2 cellular contexts compared by ENCODE assay signal in the genomic region with DNA sequence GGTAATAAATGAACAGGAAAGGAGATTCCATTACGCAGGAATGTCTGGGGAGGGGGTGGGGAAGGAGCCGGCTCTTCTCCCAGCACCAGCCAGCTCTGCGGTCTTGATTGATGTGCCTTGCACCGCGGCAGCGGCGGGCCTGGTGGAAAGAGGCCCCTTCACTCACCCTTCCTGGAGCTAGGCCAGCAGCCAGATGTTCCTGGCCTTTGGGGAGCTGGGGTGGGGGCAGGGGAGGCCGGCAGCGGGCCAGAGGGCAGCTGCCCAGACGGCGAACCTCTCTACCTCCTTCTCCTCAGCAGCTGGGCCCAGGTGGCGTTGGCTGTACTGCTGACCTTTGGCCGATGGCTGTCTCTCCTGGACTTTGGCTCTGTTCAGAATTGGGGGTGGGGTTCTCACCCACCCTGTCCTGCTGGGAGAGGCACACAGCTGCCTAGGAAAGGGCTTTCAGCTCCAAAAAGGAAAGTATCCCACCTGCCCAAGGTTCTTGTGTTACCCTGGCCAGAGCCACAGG.
TF ChIP-seq lines count a peak whose summit lies in the region.

No MANE protein-coding gene starts in this region.

TF ChIP-seq in GM23338, 12 proteins besides CTCF, POLR2A, EP300 and RAD21 (continued from another document and continues in another):
- TF ChIP-seq STAT1 (IDR thresholded peaks at IDR 0.05; ENCODE audit: unreplicated experiment) (no peak), POLR2AphosphoS5 (IDR thresholded peaks at IDR 0.05; ENCODE audit: low read depth) (no peak), EZH2phosphoT487 (IDR thresholded peaks at IDR 0.05; ENCODE audit: unreplicated experiment) (no peak), NANOG (IDR thresholded peaks at IDR 0.05; ENCODE audit: borderline replicate concordance) (no peak), ZNF114 (CRISPR knock-in tag; IDR thresholded peaks at IDR 0.05) (no peak), ZNF331 (CRISPR knock-in tag; IDR thresholded peaks at IDR 0.05; ENCODE audit: low read depth) (no peak)
- TF ChIP-seq, protein P1, sequence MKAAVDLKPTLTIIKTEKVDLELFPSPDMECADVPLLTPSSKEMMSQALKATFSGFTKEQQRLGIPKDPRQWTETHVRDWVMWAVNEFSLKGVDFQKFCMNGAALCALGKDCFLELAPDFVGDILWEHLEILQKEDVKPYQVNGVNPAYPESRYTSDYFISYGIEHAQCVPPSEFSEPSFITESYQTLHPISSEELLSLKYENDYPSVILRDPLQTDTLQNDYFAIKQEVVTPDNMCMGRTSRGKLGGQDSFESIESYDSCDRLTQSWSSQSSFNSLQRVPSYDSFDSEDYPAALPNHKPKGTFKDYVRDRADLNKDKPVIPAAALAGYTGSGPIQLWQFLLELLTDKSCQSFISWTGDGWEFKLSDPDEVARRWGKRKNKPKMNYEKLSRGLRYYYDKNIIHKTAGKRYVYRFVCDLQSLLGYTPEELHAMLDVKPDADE (IDR thresholded peaks at IDR 0.05) = no peak
- TF ChIP-seq, protein P2, sequence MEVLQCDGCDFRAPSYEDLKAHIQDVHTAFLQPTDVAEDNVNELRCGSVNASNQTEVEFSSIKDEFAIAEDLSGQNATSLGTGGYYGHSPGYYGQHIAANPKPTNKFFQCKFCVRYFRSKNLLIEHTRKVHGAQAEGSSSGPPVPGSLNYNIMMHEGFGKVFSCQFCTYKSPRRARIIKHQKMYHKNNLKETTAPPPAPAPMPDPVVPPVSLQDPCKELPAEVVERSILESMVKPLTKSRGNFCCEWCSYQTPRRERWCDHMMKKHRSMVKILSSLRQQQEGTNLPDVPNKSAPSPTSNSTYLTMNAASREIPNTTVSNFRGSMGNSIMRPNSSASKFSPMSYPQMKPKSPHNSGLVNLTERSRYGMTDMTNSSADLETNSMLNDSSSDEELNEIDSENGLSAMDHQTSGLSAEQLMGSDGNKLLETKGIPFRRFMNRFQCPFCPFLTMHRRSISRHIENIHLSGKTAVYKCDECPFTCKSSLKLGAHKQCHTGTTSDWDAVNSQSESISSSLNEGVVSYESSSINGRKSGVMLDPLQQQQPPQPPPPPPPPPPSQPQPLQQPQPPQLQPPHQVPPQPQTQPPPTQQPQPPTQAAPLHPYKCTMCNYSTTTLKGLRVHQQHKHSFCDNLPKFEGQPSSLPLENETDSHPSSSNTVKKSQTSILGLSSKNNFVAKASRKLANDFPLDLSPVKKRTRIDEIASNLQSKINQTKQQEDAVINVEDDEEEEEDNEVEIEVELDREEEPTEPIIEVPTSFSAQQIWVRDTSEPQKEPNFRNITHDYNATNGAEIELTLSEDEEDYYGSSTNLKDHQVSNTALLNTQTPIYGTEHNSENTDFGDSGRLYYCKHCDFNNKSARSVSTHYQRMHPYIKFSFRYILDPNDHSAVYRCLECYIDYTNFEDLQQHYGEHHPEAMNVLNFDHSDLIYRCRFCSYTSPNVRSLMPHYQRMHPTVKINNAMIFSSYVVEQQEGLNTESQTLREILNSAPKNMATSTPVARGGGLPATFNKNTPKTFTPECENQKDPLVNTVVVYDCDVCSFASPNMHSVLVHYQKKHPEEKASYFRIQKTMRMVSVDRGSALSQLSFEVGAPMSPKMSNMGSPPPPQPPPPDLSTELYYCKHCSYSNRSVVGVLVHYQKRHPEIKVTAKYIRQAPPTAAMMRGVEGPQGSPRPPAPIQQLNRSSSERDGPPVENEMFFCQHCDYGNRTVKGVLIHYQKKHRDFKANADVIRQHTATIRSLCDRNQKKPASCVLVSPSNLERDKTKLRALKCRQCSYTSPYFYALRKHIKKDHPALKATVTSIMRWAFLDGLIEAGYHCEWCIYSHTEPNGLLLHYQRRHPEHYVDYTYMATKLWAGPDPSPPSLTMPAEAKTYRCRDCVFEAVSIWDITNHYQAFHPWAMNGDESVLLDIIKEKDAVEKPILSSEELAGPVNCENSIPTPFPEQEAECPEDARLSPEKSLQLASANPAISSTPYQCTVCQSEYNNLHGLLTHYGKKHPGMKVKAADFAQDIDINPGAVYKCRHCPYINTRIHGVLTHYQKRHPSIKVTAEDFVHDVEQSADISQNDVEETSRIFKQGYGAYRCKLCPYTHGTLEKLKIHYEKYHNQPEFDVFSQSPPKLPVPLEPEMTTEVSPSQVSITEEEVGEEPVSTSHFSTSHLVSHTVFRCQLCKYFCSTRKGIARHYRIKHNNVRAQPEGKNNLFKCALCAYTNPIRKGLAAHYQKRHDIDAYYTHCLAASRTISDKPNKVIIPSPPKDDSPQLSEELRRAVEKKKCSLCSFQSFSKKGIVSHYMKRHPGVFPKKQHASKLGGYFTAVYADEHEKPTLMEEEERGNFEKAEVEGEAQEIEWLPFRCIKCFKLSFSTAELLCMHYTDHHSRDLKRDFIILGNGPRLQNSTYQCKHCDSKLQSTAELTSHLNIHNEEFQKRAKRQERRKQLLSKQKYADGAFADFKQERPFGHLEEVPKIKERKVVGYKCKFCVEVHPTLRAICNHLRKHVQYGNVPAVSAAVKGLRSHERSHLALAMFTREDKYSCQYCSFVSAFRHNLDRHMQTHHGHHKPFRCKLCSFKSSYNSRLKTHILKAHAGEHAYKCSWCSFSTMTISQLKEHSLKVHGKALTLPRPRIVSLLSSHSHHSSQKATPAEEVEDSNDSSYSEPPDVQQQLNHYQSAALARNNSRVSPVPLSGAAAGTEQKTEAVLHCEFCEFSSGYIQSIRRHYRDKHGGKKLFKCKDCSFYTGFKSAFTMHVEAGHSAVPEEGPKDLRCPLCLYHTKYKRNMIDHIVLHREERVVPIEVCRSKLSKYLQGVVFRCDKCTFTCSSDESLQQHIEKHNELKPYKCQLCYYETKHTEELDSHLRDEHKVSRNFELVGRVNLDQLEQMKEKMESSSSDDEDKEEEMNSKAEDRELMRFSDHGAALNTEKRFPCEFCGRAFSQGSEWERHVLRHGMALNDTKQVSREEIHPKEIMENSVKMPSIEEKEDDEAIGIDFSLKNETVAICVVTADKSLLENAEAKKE (CRISPR knock-in tag; IDR thresholded peaks at IDR 0.05) = no peak
- TF ChIP-seq, protein P3, sequence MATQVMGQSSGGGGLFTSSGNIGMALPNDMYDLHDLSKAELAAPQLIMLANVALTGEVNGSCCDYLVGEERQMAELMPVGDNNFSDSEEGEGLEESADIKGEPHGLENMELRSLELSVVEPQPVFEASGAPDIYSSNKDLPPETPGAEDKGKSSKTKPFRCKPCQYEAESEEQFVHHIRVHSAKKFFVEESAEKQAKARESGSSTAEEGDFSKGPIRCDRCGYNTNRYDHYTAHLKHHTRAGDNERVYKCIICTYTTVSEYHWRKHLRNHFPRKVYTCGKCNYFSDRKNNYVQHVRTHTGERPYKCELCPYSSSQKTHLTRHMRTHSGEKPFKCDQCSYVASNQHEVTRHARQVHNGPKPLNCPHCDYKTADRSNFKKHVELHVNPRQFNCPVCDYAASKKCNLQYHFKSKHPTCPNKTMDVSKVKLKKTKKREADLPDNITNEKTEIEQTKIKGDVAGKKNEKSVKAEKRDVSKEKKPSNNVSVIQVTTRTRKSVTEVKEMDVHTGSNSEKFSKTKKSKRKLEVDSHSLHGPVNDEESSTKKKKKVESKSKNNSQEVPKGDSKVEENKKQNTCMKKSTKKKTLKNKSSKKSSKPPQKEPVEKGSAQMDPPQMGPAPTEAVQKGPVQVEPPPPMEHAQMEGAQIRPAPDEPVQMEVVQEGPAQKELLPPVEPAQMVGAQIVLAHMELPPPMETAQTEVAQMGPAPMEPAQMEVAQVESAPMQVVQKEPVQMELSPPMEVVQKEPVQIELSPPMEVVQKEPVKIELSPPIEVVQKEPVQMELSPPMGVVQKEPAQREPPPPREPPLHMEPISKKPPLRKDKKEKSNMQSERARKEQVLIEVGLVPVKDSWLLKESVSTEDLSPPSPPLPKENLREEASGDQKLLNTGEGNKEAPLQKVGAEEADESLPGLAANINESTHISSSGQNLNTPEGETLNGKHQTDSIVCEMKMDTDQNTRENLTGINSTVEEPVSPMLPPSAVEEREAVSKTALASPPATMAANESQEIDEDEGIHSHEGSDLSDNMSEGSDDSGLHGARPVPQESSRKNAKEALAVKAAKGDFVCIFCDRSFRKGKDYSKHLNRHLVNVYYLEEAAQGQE (IDR thresholded peaks at IDR 0.05; ENCODE audit: unreplicated experiment) = no peak

TF ChIP-seq in K562, 482 proteins besides CTCF, POLR2A, EP300 and RAD21:
- TF ChIP-seq, protein P4, sequence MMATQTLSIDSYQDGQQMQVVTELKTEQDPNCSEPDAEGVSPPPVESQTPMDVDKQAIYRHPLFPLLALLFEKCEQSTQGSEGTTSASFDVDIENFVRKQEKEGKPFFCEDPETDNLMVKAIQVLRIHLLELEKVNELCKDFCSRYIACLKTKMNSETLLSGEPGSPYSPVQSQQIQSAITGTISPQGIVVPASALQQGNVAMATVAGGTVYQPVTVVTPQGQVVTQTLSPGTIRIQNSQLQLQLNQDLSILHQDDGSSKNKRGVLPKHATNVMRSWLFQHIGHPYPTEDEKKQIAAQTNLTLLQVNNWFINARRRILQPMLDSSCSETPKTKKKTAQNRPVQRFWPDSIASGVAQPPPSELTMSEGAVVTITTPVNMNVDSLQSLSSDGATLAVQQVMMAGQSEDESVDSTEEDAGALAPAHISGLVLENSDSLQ (IDR thresholded peaks at IDR 0.05) = peak; percentile 23; the same call in 1 of the 2 replicates
- TF ChIP-seq MAZ (CRISPR knock-in tag; conservative IDR thresholded peaks at IDR 0.05 in 1 of 2, IDR thresholded peaks at IDR 0.05 in 1 of 2) = no peak
- TF ChIP-seq, protein P5, sequence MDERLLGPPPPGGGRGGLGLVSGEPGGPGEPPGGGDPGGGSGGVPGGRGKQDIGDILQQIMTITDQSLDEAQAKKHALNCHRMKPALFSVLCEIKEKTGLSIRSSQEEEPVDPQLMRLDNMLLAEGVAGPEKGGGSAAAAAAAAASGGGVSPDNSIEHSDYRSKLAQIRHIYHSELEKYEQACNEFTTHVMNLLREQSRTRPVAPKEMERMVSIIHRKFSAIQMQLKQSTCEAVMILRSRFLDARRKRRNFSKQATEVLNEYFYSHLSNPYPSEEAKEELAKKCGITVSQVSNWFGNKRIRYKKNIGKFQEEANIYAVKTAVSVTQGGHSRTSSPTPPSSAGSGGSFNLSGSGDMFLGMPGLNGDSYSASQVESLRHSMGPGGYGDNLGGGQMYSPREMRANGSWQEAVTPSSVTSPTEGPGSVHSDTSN (CRISPR knock-in tag; IDR thresholded peaks at IDR 0.05; ENCODE audit: low read depth) = no peak
- TF ChIP-seq, protein P5 (tag; conservative IDR thresholded peaks at IDR 0.05; ENCODE audit: low read depth) = peak; percentile 36; the same call in 1 of the 2 replicates
